34 cellular contexts compared by ENCODE assay signal in genomic region chr12:2068638-2069037, GRCh38. TPM values are rescaled to one million over a fixed set of nuclear protein-coding genes. Genes with fewer than 3 reads are reported as not detected.
"Had no signal": no experiment of that assay in that cellular context is flagged by ENCODE, and none has a peak within 500 bp of the region (broad histone marks: within the 10 kb centered on the region; RNA-seq: fewer than 3 reads in every experiment).

No MANE protein-coding gene starts in this region.

- H3K27me3 ChIP-seq: body of pancreas, colonic mucosa, gastroesophageal sphincter, neutrophil, right lobe of liver, thyroid gland, upper lobe of right lung had no signal

- DNase-seq: activated CD4-positive, alpha-beta T cell treated with anti-CD3 and anti-CD28 coated beads for 4 hours; activated CD4-positive, alpha-beta T cell treated with anti-CD3 and anti-CD28 coated beads, Interleukin-2, amount 50 U/mL, for 4 hours; activated effector memory CD4-positive, alpha-beta T cell treated with Interleukin-2 at 50 U/mL for 16 hours; activated naive CD4-positive, alpha-beta T cell treated with Interleukin-2 at 50 U/mL for 16 hours; activated T-cell treated with anti-CD3 and anti-CD28 coated beads for 4 hours; activated T-cell treated with anti-CD3 and anti-CD28 coated beads, Interleukin-2, amount 50 U/mL, for 72 hours; anterior cingulate cortex; body of pancreas; cerebellar nuclear complex; colonic mucosa; effector memory CD8-positive, alpha-beta T cell; erythroblast; hypothalamus; mesendoderm; mucosa of descending colon; nephron progenitor cell; right lobe of liver; small intestine; stimulated activated CD4-positive, alpha-beta T cell treated with anti-CD3 and anti-CD28 coated beads, Interleukin-4, amount 100 ng/mL, for 24 hours; substantia nigra; T-helper 9 cell; thyroid gland; upper lobe of right lung had no signal

- H3K36me3 ChIP-seq: colonic mucosa, gastroesophageal sphincter, neutrophil, right lobe of liver, thyroid gland, upper lobe of right lung had no signal

- H3K27ac Mint-ChIP-seq: activated naive CD8-positive, alpha-beta T cell; activated T-cell treated with anti-CD3 and anti-CD28 coated beads, Interleukin-2, amount 50 U/mL, for 72 hours; effector memory CD8-positive, alpha-beta T cell; nephron progenitor cell; stimulated activated effector memory CD8-positive, alpha-beta T cell treated with anti-CD3 and anti-CD28 coated beads, Interleukin-12 subunit alpha, Interleukin-12 subunit beta, amount 100 ng/mL, for 72 hours; stimulated activated naive CD8-positive, alpha-beta T cell treated with anti-CD3 and anti-CD28 coated beads, Interleukin-15, Interleukin-2, amounts not matched to agents 100 ng/mL and 50 ng/mL, for 24 hours; T-helper 1 cell treated with Interleukin-12 subunit alpha and Interleukin-12 subunit beta and Interleukin-4 antibody, amounts not matched to agents 30 μg/mL and 1 μg/mL, for 36 hours had no signal

- H3K9me3 ChIP-seq: colonic mucosa, neutrophil, right lobe of liver, thyroid gland had no signal

- H3K27ac ChIP-seq: body of pancreas, colonic mucosa, neutrophil, parathyroid adenoma, right lobe of liver, thyroid gland, upper lobe of right lung, VCaP had no signal

- H3K4me3 ChIP-seq: body of pancreas, colonic mucosa, gastroesophageal sphincter, lung, mucosa of descending colon, right lobe of liver, thyroid gland, upper lobe of right lung had no signal

- H2AFZ ChIP-seq: parathyroid adenoma had no signal

- H3K36me3 Mint-ChIP-seq: stimulated activated effector memory CD8-positive, alpha-beta T cell treated with anti-CD3 and anti-CD28 coated beads, Interleukin-12 subunit alpha, Interleukin-12 subunit beta, amount 100 ng/mL, for 72 hours had no signal

- ATAC-seq: activated T-cell treated with anti-CD3 and anti-CD28 coated beads, Interleukin-2, amount 50 U/mL, for 72 hours; body of pancreas; effector memory CD8-positive, alpha-beta T cell; gastroesophageal sphincter; left lobe of liver; mucosa of descending colon; right lobe of liver; stimulated activated effector memory CD8-positive, alpha-beta T cell treated with anti-CD3 and anti-CD28 coated beads, Interleukin-12 subunit alpha, Interleukin-12 subunit beta, amount 100 ng/mL, for 72 hours; upper lobe of right lung had no signal

- H3K79me2 ChIP-seq: parathyroid adenoma had no signal

- H3K9ac ChIP-seq: parathyroid adenoma had no signal

- H3K4me1 ChIP-seq: body of pancreas, colonic mucosa, parathyroid adenoma, right lobe of liver, thyroid gland had no signal

- H3K4me3 Mint-ChIP-seq: activated naive CD8-positive, alpha-beta T cell; activated T-cell treated with anti-CD3 and anti-CD28 coated beads, Interleukin-2, amount 50 U/mL, for 72 hours; effector memory CD8-positive, alpha-beta T cell; nephron progenitor cell; stimulated activated effector memory CD8-positive, alpha-beta T cell treated with anti-CD3 and anti-CD28 coated beads, Interleukin-12 subunit alpha, Interleukin-12 subunit beta, amount 100 ng/mL, for 72 hours; stimulated activated naive CD8-positive, alpha-beta T cell treated with anti-CD3 and anti-CD28 coated beads, Interleukin-15, Interleukin-2, amounts not matched to agents 100 ng/mL and 50 ng/mL, for 24 hours; T-helper 1 cell treated with Interleukin-12 subunit alpha and Interleukin-12 subunit beta and Interleukin-4 antibody, amounts not matched to agents 30 μg/mL and 1 μg/mL, for 36 hours had no signal

RNA-seq across cellular contexts. Expression of gene CACNA1C, which starts 15.9 kb away (rescaled TPM):
- total RNA-seq: pulmonary artery endothelial cell had no signal
